8 cellular contexts compared by ENCODE assay signal in genomic region chr17:49556183-49556943, GRCh38. TPM values are rescaled to one million over a fixed set of nuclear protein-coding genes. Genes with fewer than 3 reads are reported as not detected.
DNase-seq lines count a peak whose midpoint lies in the region; ATAC-seq and TF ChIP-seq lines count a peak whose summit lies in the region.

No MANE protein-coding gene starts in this region.

- TF ChIP-seq POLR2A in erythroblast (IDR thresholded peaks at IDR 0.05; ENCODE audit: low read length): no peak

- no peak for TF ChIP-seq EP300 in Ishikawa (IDR thresholded peaks at IDR 0.05; ENCODE audit: borderline replicate concordance)

- intact Hi-C loops in natural killer cell (cut with micrococcal nuclease): loop anchor here (1.0 to 5.0 kb wide), 4 partner anchors 60 to 239 kb away; no protein-coding TSS in a partner anchor

- no peak overlapping the region for H3K4me3 ChIP-seq in DND-41 (ENCODE audit: low read depth in 1 of 2, low read length in 2 of 2)

- peaks cover 0 to 9% of the 10 kb centered on the region in 2 donors for H3K27me3 Mint-ChIP-seq in natural killer cell (ENCODE audit: low read depth in 2 of 2)
- H3K27me3 Mint-ChIP-seq in stimulated activated memory B cell treated with anti-CD40 and anti-IgM and Interleukin-4, amounts not matched to agents 10 μg/mL and 1 μg/mL and 100 μg/mL, for 72 hours: peaks cover 9% of the 10 kb centered on the region

- H3K27ac Mint-ChIP-seq in natural killer cell: no peak overlapping the region
- no peak overlapping the region for H3K27ac Mint-ChIP-seq in stimulated activated memory B cell treated with anti-CD40 and anti-IgM and Interleukin-4, amounts not matched to agents 10 μg/mL and 1 μg/mL and 100 μg/mL, for 72 hours

- TF ChIP-seq RAD21 in Ishikawa (IDR thresholded peaks at IDR 0.05; ENCODE audit: low read depth): peak; percentile 96

- TF ChIP-seq CTCF in DND-41 (IDR thresholded peaks at IDR 0.05; ENCODE audit: borderline replicate concordance, extremely low read depth, low read length, poor library complexity, severe bottlenecking) (peak; percentile 99), natural killer cell (IDR thresholded peaks at IDR 0.05) (peak; percentile 97)

- no peaks in the 10 kb centered on the region for H3K9me3 ChIP-seq in DND-41 (ENCODE audit: insufficient read depth, low read length, severe bottlenecking)

- H3K27ac ChIP-seq in DND-41 (ENCODE audit: low read length): no peak overlapping the region

- no peaks in the 10 kb centered on the region for H3K36me3 ChIP-seq in DND-41 (ENCODE audit: insufficient read depth, low read length)

- H3K4me1 Mint-ChIP-seq in natural killer cell: peaks cover 6 to 32% of the 10 kb centered on the region in 2 donors
- H3K4me1 Mint-ChIP-seq in stimulated activated memory B cell treated with anti-CD40 and anti-IgM and Interleukin-4, amounts not matched to agents 10 μg/mL and 1 μg/mL and 100 μg/mL, for 72 hours: peaks cover 11% of the 10 kb centered on the region

- DNase-seq in DND-41: peak; percentile 89
- DNase-seq in OCI-M1 (lab: John Stamatoyannopoulos, UW): peak; percentile 84
- peak; percentile 77 for DNase-seq in activated T-cell treated with anti-CD3 and anti-CD28 coated beads for 1 hour (ENCODE audit: low read depth)
- DNase-seq in erythroblast (lab: John Stamatoyannopoulos, UW): peak; percentile 70 to 82
- peak; percentile 84 for DNase-seq in natural killer cell

- H3K4me1 ChIP-seq in DND-41 (ENCODE audit: insufficient read depth, low read length): peaks cover 7% of the 10 kb centered on the region

- H3K36me3 Mint-ChIP-seq in natural killer cell: no peaks in the 10 kb centered on the region
- no peaks in the 10 kb centered on the region for H3K36me3 Mint-ChIP-seq in stimulated activated memory B cell treated with anti-CD40 and anti-IgM and Interleukin-4, amounts not matched to agents 10 μg/mL and 1 μg/mL and 100 μg/mL, for 72 hours

- ATAC-seq in DND-41 (ENCODE audit: insufficient read depth, low read depth) (peak; percentile 99), natural killer cell (peak; percentile 89 to 97 (median 94)), GM18868 (IDR thresholded peaks at IDR 0.05; ENCODE audit: unreplicated experiment) (no peak)
- peak; percentile 90 for ATAC-seq in stimulated activated memory B cell treated with anti-CD40 and anti-IgM and Interleukin-4, amounts not matched to agents 10 μg/mL and 1 μg/mL and 100 μg/mL, for 72 hours

- H2AFZ ChIP-seq in DND-41 (ENCODE audit: low read depth, low read length): peak overlapping the region; percentile 46; the same call in 1 of the 2 replicates

- no peaks in the 10 kb centered on the region for H3K27me3 ChIP-seq in DND-41 (ENCODE audit: insufficient read depth, low read length, poor library complexity)

- H3K79me2 ChIP-seq in DND-41 (ENCODE audit: insufficient read depth, low read length): no peaks in the 10 kb centered on the region

- H3K4me3 Mint-ChIP-seq in natural killer cell: no peak overlapping the region
- no peak overlapping the region for H3K4me3 Mint-ChIP-seq in stimulated activated memory B cell treated with anti-CD40 and anti-IgM and Interleukin-4, amounts not matched to agents 10 μg/mL and 1 μg/mL and 100 μg/mL, for 72 hours

- H3K9me3 Mint-ChIP-seq in natural killer cell: no peaks in the 10 kb centered on the region
- no peaks in the 10 kb centered on the region for H3K9me3 Mint-ChIP-seq in stimulated activated memory B cell treated with anti-CD40 and anti-IgM and Interleukin-4, amounts not matched to agents 10 μg/mL and 1 μg/mL and 100 μg/mL, for 72 hours

- H3K4me2 ChIP-seq in DND-41 (ENCODE audit: insufficient read depth, low read length): peak overlapping the region; percentile 23; the same call in 1 of the 2 replicates

- no peak overlapping the region for H3K9ac ChIP-seq in DND-41 (ENCODE audit: low read depth, low read length)

- H4K20me1 ChIP-seq in DND-41 (ENCODE audit: insufficient read depth, low read length): no peaks in the 10 kb centered on the region

TF ChIP-seq in Ishikawa, 13 proteins besides CTCF, POLR2A, EP300 and RAD21:
- TF ChIP-seq, protein P1, sequence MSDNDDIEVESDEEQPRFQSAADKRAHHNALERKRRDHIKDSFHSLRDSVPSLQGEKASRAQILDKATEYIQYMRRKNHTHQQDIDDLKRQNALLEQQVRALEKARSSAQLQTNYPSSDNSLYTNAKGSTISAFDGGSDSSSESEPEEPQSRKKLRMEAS (IDR thresholded peaks at IDR 0.05): peak; percentile 71
- TF ChIP-seq YY1 (IDR thresholded peaks at IDR 0.05; ENCODE audit: low read depth) (0 out of 2 replicates have a peak, but pooled peaks have one; percentile 39), CEBPB (IDR thresholded peaks at IDR 0.05) (no peak), TAF1 (IDR thresholded peaks at IDR 0.05; ENCODE audit: low read depth) (no peak)
TF ChIP-seq in Ishikawa: peak in this region for 2.

RNA-seq across cellular contexts. Expression of gene NXPH3, which starts 19.3 kb away (rescaled TPM):
- not detected for total RNA-seq in natural killer cell
